In genomic region chr3:122795674-122795969, GRCh38 we compare ENCODE assay signal across 8 cellular contexts. TPM values are rescaled to one million over a fixed set of nuclear protein-coding genes. Genes with fewer than 3 reads are reported as not detected.
A peak's percentile ranks its signal among the peaks of the same experiment; 100 is the strongest.
DNase-seq lines count a peak whose midpoint lies in the region; ATAC-seq, FAIRE-seq and TF ChIP-seq lines count a peak whose summit lies in the region.

No MANE protein-coding gene starts in this region.

- no peak for TF ChIP-seq CTCF in GM06990 (IDR thresholded peaks at IDR 0.05; ENCODE audit: insufficient read depth, low read length, poor library complexity, severe bottlenecking)
- TF ChIP-seq CTCF in fibroblast of the aortic adventitia (IDR thresholded peaks at IDR 0.05; ENCODE audit: insufficient read depth, low read length), result no peak
- TF ChIP-seq CTCF in retinal pigment epithelial cell (conservative IDR thresholded peaks at IDR 0.05; ENCODE audit: low read depth, low read length), result no peak

- no peak for ATAC-seq in HG03457 (IDR thresholded peaks at IDR 0.05; ENCODE audit: unreplicated experiment)

- FAIRE-seq in GM12891 (lab: Jason Lieb, UNC), result no peak

- no peaks in the 10 kb centered on the region for H3K27me3 ChIP-seq in GM06990 (replicated peaks; ENCODE audit: control insufficient read depth, insufficient read depth, low read length)

- DNase-seq in GM06990 (ENCODE audit: extremely low read depth, insufficient read length) (no peak), SW480 (ENCODE audit: low spot score) (peak; percentile 29), fibroblast of the aortic adventitia (ENCODE audit: low read depth) (peak; percentile 6), retinal pigment epithelial cell (ENCODE audit: low read depth) (no peak), GM12891 (ENCODE audit: insufficient read length, low spot score) (no peak), SIG-M5 treated with dmso at 0.1 percent for 504 hours (lab: John Stamatoyannopoulos, UW; ENCODE audit: unreplicated experiment) (no peak), hepatic stellate cell (ENCODE audit: low spot score) (no peak)

- H3K4me3 ChIP-seq in GM06990 (replicated peaks; ENCODE audit: low read depth, low read length) (peak overlapping the region; percentile 89), fibroblast of the aortic adventitia (ENCODE audit: low read depth, low read length) (peak overlapping the region; percentile 95), retinal pigment epithelial cell (ENCODE audit: low read length) (peak overlapping the region; percentile 77)

- no peak for TF ChIP-seq POLR2A in GM12891 (IDR thresholded peaks at IDR 0.05; ENCODE audit: low read depth, low read length)

- no peaks in the 10 kb centered on the region for H3K36me3 ChIP-seq in GM06990 (ENCODE audit: control insufficient read depth, insufficient read depth, low read length)

TF ChIP-seq in GM12891, 5 proteins besides CTCF, POLR2A, EP300 and RAD21:
- TF ChIP-seq SPI1 (IDR thresholded peaks at IDR 0.05; ENCODE audit: low read depth, low read length) (no peak), POLR2AphosphoS5 (IDR thresholded peaks at IDR 0.05; ENCODE audit: low read depth, low read length) (no peak), POU2F2 (IDR thresholded peaks at IDR 0.05; ENCODE audit: low read depth, low read length) (no peak), TAF1 (IDR thresholded peaks at IDR 0.05; ENCODE audit: low read depth, low read length) (no peak), PAX5 (IDR thresholded peaks at IDR 0.05; ENCODE audit: insufficient read depth, low read length, severe bottlenecking) (no peak)

RNA-seq across cellular contexts. Expression of gene SLC49A4, which starts 0.8 kb away (rescaled TPM):
- total RNA-seq in fibroblast of the aortic adventitia (ENCODE audit: low replicate concordance), result 24.1 and 30.0 TPM in 2 replicates
- 0.37 TPM for polyA plus RNA-seq in GM12891 (2012; ENCODE audit: low read depth, missing spikeins)

RNA-seq across cellular contexts. Expression of gene HSPBAP1, which starts 2.0 kb away (rescaled TPM):
- total RNA-seq in fibroblast of the aortic adventitia (ENCODE audit: low replicate concordance), result 6.6 and 9.6 TPM in 2 replicates
- 3.7 TPM for polyA plus RNA-seq in GM12891 (2012; ENCODE audit: low read depth, missing spikeins)

Comparison
In these comparisons a context has a peak if more than half of its experiments do, and no peak if none do; other contexts are left out.
1. DNase-seq: peak in SW480 (single experiment) and fibroblast of the aortic adventitia (single experiment); none in GM06990 (single experiment), retinal pigment epithelial cell (single experiment), GM12891 (single experiment), SIG-M5 treated with dmso at 0.1 percent for 504 hours (single experiment) and hepatic stellate cell (single experiment).
2. Peak in every context shown above with its lines, with median percentiles within 50 percentile points of each other: H3K4me3 ChIP-seq.